Comparison of ENCODE assay signal across 8 cellular contexts in the genomic region with DNA sequence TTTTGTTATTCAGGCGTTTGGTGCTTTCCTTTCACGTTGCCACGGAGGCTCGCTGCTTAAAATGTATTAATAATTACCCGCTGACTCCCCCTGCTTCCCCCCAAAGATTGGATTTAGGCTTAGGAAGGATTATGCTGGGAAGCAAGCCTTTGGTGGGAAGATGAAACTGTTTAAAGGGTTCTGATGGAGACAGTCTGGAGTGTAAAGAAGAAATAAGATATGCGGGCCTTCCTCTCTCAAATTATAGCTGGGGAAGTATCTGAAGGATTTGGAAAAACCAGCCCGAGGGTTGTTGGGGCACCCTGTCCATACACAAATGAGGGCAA. TPM values are rescaled to one million over a fixed set of nuclear protein-coding genes. Genes with fewer than 3 reads are reported as not detected.
DNase-seq lines count a peak whose midpoint lies in the region; ATAC-seq, FAIRE-seq and TF ChIP-seq lines count a peak whose summit lies in the region.

No MANE protein-coding gene starts in this region.

- no peak for DNase-seq in activated CD4-positive, alpha-beta T cell treated with anti-CD3 and anti-CD28 coated beads for 36 hours
- DNase-seq in activated CD4-positive, alpha-beta T cell treated with anti-CD3 and anti-CD28 coated beads, Interleukin-2, amount 50 U/mL, for 48 hours, result no peak
- DNase-seq in ascending aorta (ENCODE audit: low spot score in 2 of 2) (no peak), HepG2 (ENCODE audit: low spot score) (no peak), suprapubic skin (ENCODE audit: low spot score in 2 of 2) (no peak), NCI-H187 treated with DMSO at 0.1 percent for 48 hours (lab: John Stamatoyannopoulos, UW) (no peak)
- no peak for DNase-seq in activated CD8-positive, alpha-beta memory T cell treated with anti-CD3 and anti-CD28 coated beads, Interleukin-2, amount 50 U/mL, for 48 hours

- H3K4me2 ChIP-seq in HepG2 (ENCODE audit: low read depth, low read length), result peak overlapping the region; percentile 77

- ATAC-seq in activated CD4-positive, alpha-beta T cell treated with anti-CD3 and anti-CD28 coated beads for 36 hours, result no peak
- no peak for ATAC-seq in HepG2
- no peak for ATAC-seq in HG03045 (IDR thresholded peaks at IDR 0.05; ENCODE audit: unreplicated experiment)

- H3K4me1 Mint-ChIP-seq in activated CD4-positive, alpha-beta T cell treated with anti-CD3 and anti-CD28 coated beads for 36 hours, result peaks cover 52% of the 10 kb centered on the region

- H3K79me2 ChIP-seq in HepG2 (ENCODE audit: insufficient read depth, low read length), result peaks cover 48% of the 10 kb centered on the region

- TF ChIP-seq EP300 in HepG2 (IDR thresholded peaks at IDR 0.05; ENCODE audit: low read depth in 2 of 2, low read length in 2 of 2) (no peak), HepG2 (CRISPR knock-in tag; IDR thresholded peaks at IDR 0.05; ENCODE audit: borderline replicate concordance) (no peak), suprapubic skin (IDR thresholded peaks at IDR 0.05) (no peak)

- H3K36me3 ChIP-seq in ascending aorta, result no peaks in the 10 kb centered on the region
- H3K36me3 ChIP-seq in HepG2 (replicated peaks in 1 of 2; ENCODE audit: control insufficient read depth in 1 of 2, insufficient read depth in 2 of 2, low read length in 2 of 2), result no peaks in the 10 kb centered on the region
- H3K36me3 ChIP-seq in suprapubic skin, result no peaks in the 10 kb centered on the region

- H3K27me3 Mint-ChIP-seq in activated CD4-positive, alpha-beta T cell treated with anti-CD3 and anti-CD28 coated beads for 36 hours, result peaks cover 6% of the 10 kb centered on the region

- H4K20me1 ChIP-seq in HepG2 (ENCODE audit: insufficient read depth, low read length), result no peaks in the 10 kb centered on the region

- peak overlapping the region; percentile 66 for H3K9ac ChIP-seq in HepG2 (ENCODE audit: insufficient read depth, low read depth, low read length)

- TF ChIP-seq CTCF in ascending aorta (IDR thresholded peaks at IDR 0.05) (no peak), HepG2 (CRISPR knock-in tag; IDR thresholded peaks at IDR 0.05) (no peak), suprapubic skin (IDR thresholded peaks at IDR 0.05) (no peak)

- H3K4me3 ChIP-seq in ascending aorta, result peak overlapping the region; percentile 93
- peak overlapping the region; percentile 83 to 87 (median 84) for H3K4me3 ChIP-seq in HepG2 (replicated peaks in 1 of 3; ENCODE audit: insufficient read depth in 1 of 3, low read depth in 2 of 3, low read length in 3 of 3)
- peak overlapping the region; percentile 94 for H3K4me3 ChIP-seq in suprapubic skin

- H3K36me3 Mint-ChIP-seq in activated CD4-positive, alpha-beta T cell treated with anti-CD3 and anti-CD28 coated beads for 36 hours (ENCODE audit: low read depth), result peaks cover 23% of the 10 kb centered on the region

- FAIRE-seq in HepG2 (lab: Jason Lieb, UNC), result no peak

- no peaks in the 10 kb centered on the region for H3K9me3 ChIP-seq in ascending aorta
- H3K9me3 ChIP-seq in HepG2 (ENCODE audit: low read length), result no peaks in the 10 kb centered on the region
- no peaks in the 10 kb centered on the region for H3K9me3 ChIP-seq in suprapubic skin

- no TSS peak for BruUV-seq in HepG2 (replicated peaks; lab: Mats Ljungman, UMichigan)

- no peak for TF ChIP-seq RAD21 in HepG2 (CRISPR knock-in tag; IDR thresholded peaks at IDR 0.05)

- WGBS in HepG2 (ENCODE audit: low lambda C conversion rate), result 2% methylated on average over 7 of the region's 7 CpGs
- WGBS in suprapubic skin, result 4% methylated on average over 7 of the region's 7 CpGs

- H3K27me3 ChIP-seq in ascending aorta (no peaks in the 10 kb centered on the region), HepG2 (ENCODE audit: control insufficient read depth in 1 of 2, insufficient read depth in 2 of 2, low read length in 2 of 2) (peaks cover 0 to 11% of the 10 kb centered on the region in 2 experiments; a peak in 1 of 5 replicates), suprapubic skin (no peaks in the 10 kb centered on the region)

- peak overlapping the region; percentile 88 for H3K4me3 Mint-ChIP-seq in activated CD4-positive, alpha-beta T cell treated with anti-CD3 and anti-CD28 coated beads for 36 hours

- intact Hi-C loops in activated CD4-positive, alpha-beta T cell treated with anti-CD3 and anti-CD28 coated beads for 36 hours (cut with DNase I, micrococcal nuclease), result loop anchor here (2.0 to 10.0 kb wide), 5 partner anchors 15 to 877 kb away; a partner anchor contains a TSS
- intact Hi-C loops in ascending aorta (cut with DNase I) (loop anchor here (2.0 to 5.0 kb wide), 2 partner anchors 143 to 215 kb away; no protein-coding TSS in a partner anchor), HepG2 (cut with micrococcal nuclease; ENCODE audit: unreplicated experiment) (loop anchor here (2.0 to 5.0 kb wide), 3 partner anchors 105 to 220 kb away; no protein-coding TSS in a partner anchor)

- peak overlapping the region; percentile 83 for H3K27ac Mint-ChIP-seq in activated CD4-positive, alpha-beta T cell treated with anti-CD3 and anti-CD28 coated beads for 36 hours

- H2AFZ ChIP-seq in HepG2 (ENCODE audit: low read length), result no peak overlapping the region

- no peak for TF ChIP-seq POLR2A in HepG2 (IDR thresholded peaks at IDR 0.05; ENCODE audit: insufficient read depth in 1 of 2, low read depth in 2 of 2, low read length in 2 of 2)
- TF ChIP-seq POLR2A in suprapubic skin (IDR thresholded peaks at IDR 0.05), result no peak

- H3K9me3 Mint-ChIP-seq in activated CD4-positive, alpha-beta T cell treated with anti-CD3 and anti-CD28 coated beads for 36 hours (ENCODE audit: low read depth), result no peaks in the 10 kb centered on the region

- in situ Hi-C loops in HepG2 (cut with HindIII; ENCODE audit: extremely low pct_ligation_motif_present, low pct_unique_long_range_greater_than_20kb), result loop anchor here (5.0 to 10.0 kb wide), 2 partner anchors 35 to 223 kb away; no protein-coding TSS in a partner anchor

- H3K4me1 ChIP-seq in ascending aorta, result peaks cover 0 to 12% of the 10 kb centered on the region in 2 donors
- peaks cover 52% of the 10 kb centered on the region for H3K4me1 ChIP-seq in HepG2 (ENCODE audit: insufficient read depth, low read length)
- peaks cover 58% of the 10 kb centered on the region for H3K4me1 ChIP-seq in suprapubic skin

- CTCF ChIA-PET in activated CD4-positive, alpha-beta T cell treated with anti-CD3 and anti-CD28 coated beads for 36 hours (lab: Charles Lee), result interaction anchor here (0.6 to 2.0 kb wide), 4 partner anchors 9 to 143 kb away, joined by 3 to 11 read pairs (median 8); no protein-coding TSS in a partner anchor
- CTCF ChIA-PET in HepG2 (lab: Yijun Ruan, JAX; ENCODE audit: low intra/inter-chr PET ratio, low total read pairs), result interaction anchor here (1.2 kb wide), 1 partner anchor 145 kb away, joined by 4 read pairs; no protein-coding TSS in a partner anchor

- POLR2A ChIA-PET in activated CD4-positive, alpha-beta T cell treated with anti-CD3 and anti-CD28 coated beads for 36 hours (lab: Charles Lee), result interaction anchor here (0.6 to 2.5 kb wide), 2 partner anchors 9 to 161 kb away, joined by 3 to 20 read pairs; no protein-coding TSS in a partner anchor
- POLR2A ChIA-PET in HepG2 (lab: Yijun Ruan, JAX), result interaction anchor here (1.2 to 2.2 kb wide), 3 partner anchors 36 to 163 kb away, joined by 3 to 11 read pairs (median 7); no protein-coding TSS in a partner anchor

- H3K27ac ChIP-seq in ascending aorta (no peak overlapping the region), HepG2 (ENCODE audit: extremely low read length, insufficient read depth, low read length) (peak overlapping the region; percentile 82), suprapubic skin (no peak overlapping the region)

TF ChIP-seq in HepG2, 621 proteins besides CTCF, POLR2A, EP300 and RAD21:
- TF ChIP-seq ZFP82 (CRISPR knock-in tag; IDR thresholded peaks at IDR 0.05; ENCODE audit: borderline replicate concordance), result 0 out of 2 replicates have a peak, but pooled peaks have one; percentile 17
- TF ChIP-seq, protein P1, sequence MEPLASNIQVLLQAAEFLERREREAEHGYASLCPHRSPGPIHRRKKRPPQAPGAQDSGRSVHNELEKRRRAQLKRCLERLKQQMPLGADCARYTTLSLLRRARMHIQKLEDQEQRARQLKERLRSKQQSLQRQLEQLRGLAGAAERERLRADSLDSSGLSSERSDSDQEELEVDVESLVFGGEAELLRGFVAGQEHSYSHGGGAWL (CRISPR knock-in tag; IDR thresholded peaks at IDR 0.05), result no peak
TF ChIP-seq in HepG2: peak in this region for 1.

RNA-seq across cellular contexts. Expression of a gene that starts 1.1 kb away (rescaled TPM):
- total RNA-seq in activated CD4-positive, alpha-beta T cell treated with anti-CD3 and anti-CD28 coated beads for 36 hours, result 100 to 1,000 TPM in 1 of 2 experiments, 10 to 100 TPM in 1; 96.6 to 113 TPM
- total RNA-seq in ascending aorta (42.6 TPM), HepG2 (2016; rRNA removed; fragmentation: Illumina TruSeq; extraction: Trizol) (8.0 and 10.1 TPM in 2 replicates), suprapubic skin (10 to 100 TPM; 38.1 to 54.0 (median 49.5) TPM)
- 3.3 and 3.6 TPM in 2 replicates for total RNA-seq in HepG2 (2016; cell fraction: cytosol; rRNA removed; fragmentation: Illumina TruSeq; extraction: Trizol; ENCODE audit: low read depth)
- 8.0 and 9.5 TPM in 2 replicates for total RNA-seq in HepG2 (2016; cell fraction: insoluble cytoplasmic fraction; rRNA removed; fragmentation: Illumina TruSeq; extraction: Trizol)
- 5.3 and 6.0 TPM in 2 replicates for total RNA-seq in HepG2 (2016; cell fraction: membrane; rRNA removed; fragmentation: Illumina TruSeq; extraction: Trizol)
- total RNA-seq in HepG2 (2016; cell fraction: nucleus; rRNA removed; fragmentation: Illumina TruSeq; extraction: Trizol), result 13.1 and 20.3 TPM in 2 replicates
- 15.0 and 16.6 TPM in 2 replicates for polyA plus RNA-seq in HepG2 (2011; rRNA removed)
- polyA plus RNA-seq in HepG2 (2011; cell fraction: cytosol; rRNA removed), result 6.9 and 7.3 TPM in 2 replicates
- polyA plus RNA-seq in HepG2 (2011; cell fraction: nucleus; rRNA removed), result 65.2 and 85.5 TPM in 2 replicates
- polyA plus RNA-seq in HepG2 (2012), result 15.5 and 20.2 TPM in 2 replicates
- polyA plus RNA-seq in HepG2 (2016; cell fraction: cytosol; fragmentation: Illumina TruSeq; extraction: Trizol; ENCODE audit: low read depth), result 0.62 and 0.76 TPM in 2 replicates
- polyA plus RNA-seq in HepG2 (2016; cell fraction: insoluble cytoplasmic fraction; fragmentation: Illumina TruSeq; extraction: Trizol; ENCODE audit: low read depth), result 7.7 and 8.1 TPM in 2 replicates
- polyA plus RNA-seq in HepG2 (2016; cell fraction: membrane; fragmentation: Illumina TruSeq; extraction: Trizol; ENCODE audit: low read depth), result 2.2 and 2.3 TPM in 2 replicates
- 38.3 and 43.6 TPM in 2 replicates for polyA plus RNA-seq in HepG2 (2016; cell fraction: nucleus; fragmentation: Illumina TruSeq; extraction: Trizol; ENCODE audit: insufficient read depth, low read depth)
- polyA minus RNA-seq in HepG2 (2011; rRNA and poly(A)+ RNA removed; ENCODE audit: low replicate concordance), result 15.9 and 24.1 TPM in 2 replicates
- polyA minus RNA-seq in HepG2 (2011; cell fraction: cytosol; rRNA and poly(A)+ RNA removed), result 5.5 and 6.0 TPM in 2 replicates
- 28.0 and 32.8 TPM in 2 replicates for polyA minus RNA-seq in HepG2 (2011; cell fraction: nucleus; rRNA and poly(A)+ RNA removed)
